In the genomic region with DNA sequence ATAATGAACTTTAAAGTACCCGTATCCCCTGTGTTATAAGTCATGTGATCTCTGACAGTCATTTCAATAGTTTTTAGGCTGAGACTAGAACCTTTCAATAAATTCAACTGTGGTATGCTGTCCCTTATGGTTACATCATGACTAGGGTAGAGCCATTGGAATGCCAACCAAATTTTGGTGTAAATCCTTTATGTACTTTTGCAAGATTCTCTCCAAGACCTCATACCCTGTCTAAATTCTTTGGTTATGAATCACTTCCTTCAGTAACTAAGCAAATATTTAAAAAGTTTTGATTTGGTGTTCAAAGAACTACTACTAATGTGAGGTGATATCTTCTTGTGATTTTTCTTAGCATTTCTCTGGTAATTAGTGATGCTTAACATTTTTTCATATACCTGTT, we compare ENCODE assay signal across 19 cellular contexts. TPM values are rescaled to one million over a fixed set of nuclear protein-coding genes. Genes with fewer than 3 reads are reported as not detected.
A peak's percentile ranks its signal among the peaks of the same experiment; 100 is the strongest.
DNase-seq lines count a peak whose midpoint lies in the region; ATAC-seq and TF ChIP-seq lines count a peak whose summit lies in the region.
"Had no signal": no experiment of that assay in that cellular context is flagged by ENCODE, and none has a peak within 500 bp of the region (broad histone marks: within the 10 kb centered on the region; RNA-seq: fewer than 3 reads in every experiment).

No MANE protein-coding gene starts in this region.

- H3K27me3 ChIP-seq in PC-3 (ENCODE audit: low read length): no peaks in the 10 kb centered on the region

- H3K9ac ChIP-seq in PC-3 (ENCODE audit: low read length): no peak overlapping the region

- H3K9me2 ChIP-seq in PC-3 (replicated peaks; ENCODE audit: low read length): no peaks in the 10 kb centered on the region

- intact Hi-C loops in PC-3 (cut with micrococcal nuclease): no loop called here

- peak; percentile 96 for ATAC-seq in PC-3
- ATAC-seq in HG02840 (IDR thresholded peaks at IDR 0.05; ENCODE audit: low FRiP score, unreplicated experiment): no peak
- ATAC-seq: activated naive CD8-positive, alpha-beta T cell treated with anti-CD3 and anti-CD28 coated beads, Interleukin-2, amount 50 U/mL, for 24 hours; effector memory CD8-positive, alpha-beta T cell; stimulated activated naive CD8-positive, alpha-beta T cell treated with anti-CD3 and anti-CD28 coated beads, Interleukin-15, Interleukin-2, amounts not matched to agents 100 U/mL and 50 U/mL, for 24 hours had no signal

- no peaks in the 10 kb centered on the region for H3K36me3 ChIP-seq in PC-3 (ENCODE audit: low read depth, low read length)
- H3K36me3 ChIP-seq: prostate gland had no signal

- H3K27ac ChIP-seq in PC-3 (ENCODE audit: low read length): 0 out of 2 replicates have a peak overlapping the region, but pooled peaks have one; percentile 8
- H3K27ac ChIP-seq: prostate gland had no signal

- H3K79me2 ChIP-seq in PC-3 (ENCODE audit: low read length): no peaks in the 10 kb centered on the region

- no peak for TF ChIP-seq CTCF in PC-3 (conservative IDR thresholded peaks at IDR 0.05; ENCODE audit: low read depth, low read length)

- H3K9me3 ChIP-seq in PC-3 (ENCODE audit: low read length): no peaks in the 10 kb centered on the region
- H3K9me3 ChIP-seq: prostate gland had no signal

- DNase-seq in COLO829 (ENCODE audit: low spot score) (peak; percentile 24), PC-3 (peak; percentile 91), dedifferentiated amniotic fluid mesenchymal stem cell (ENCODE audit: extremely low spot score) (peak; percentile 69), myocyte (ENCODE audit: low read depth) (peak; percentile 60), germinal center (ENCODE audit: low spot score) (no peak), NCI-H345 (lab: John Stamatoyannopoulos, UW) (no peak)
- no peak for DNase-seq in activated CD4-positive, alpha-beta T cell treated with anti-CD3 and anti-CD28 coated beads for 1 hour
- DNase-seq: activated B cell treated with CpG ODN at 0.5 μM for 24 hours; activated naive CD8-positive, alpha-beta T cell treated with anti-CD3 and anti-CD28 coated beads, Interleukin-2, amount 50 U/mL, for 24 hours; activated T-cell treated with anti-CD3 and anti-CD28 coated beads for 4 hours; CD4-positive, alpha-beta memory T cell; effector memory CD8-positive, alpha-beta T cell; midbrain; NCI-H1105; NCI-H774; stimulated activated naive CD8-positive, alpha-beta T cell treated with anti-CD3 and anti-CD28 coated beads, Interleukin-15, Interleukin-2, amounts not matched to agents 100 U/mL and 50 U/mL, for 24 hours had no signal

- BruUV-seq in PC-3 (replicated peaks; lab: Mats Ljungman, UMichigan): no TSS peak

- peak overlapping the region; percentile 21; the same call in 1 of the 2 replicates for H3K4me2 ChIP-seq in PC-3 (ENCODE audit: low read length)

- H2AFZ ChIP-seq in PC-3 (ENCODE audit: low read length): no peak overlapping the region

- POLR2A ChIA-PET in PC-3 (lab: Charles Lee; ENCODE audit: unreplicated experiment): no interaction called here

- CTCF ChIA-PET in PC-3 (lab: Charles Lee): no interaction called here

- no peaks in the 10 kb centered on the region for H4K20me1 ChIP-seq in PC-3 (ENCODE audit: low read length)

- no peaks in the 10 kb centered on the region for H3F3A ChIP-seq in PC-3 (ENCODE audit: low read length, unreplicated experiment)

- no peak overlapping the region for H3K4me3 ChIP-seq in PC-3 (ENCODE audit: low read length)
- H3K4me3 ChIP-seq: prostate gland had no signal

- H3K4me1 ChIP-seq in PC-3 (ENCODE audit: insufficient read depth, low read length): peaks cover 30% of the 10 kb centered on the region
- H3K4me1 ChIP-seq: prostate gland had no signal

RNA-seq across cellular contexts. Expression of a gene that starts 20.8 kb away (rescaled TPM):
- total RNA-seq in PC-3 (2014; rRNA removed): not detected in 2 replicates
- total RNA-seq in myocyte: 0.03 TPM in 1 of 2 replicates, not detected in the other
- not detected for polyA plus RNA-seq in myocyte (2012)
- total RNA-seq: activated B cell treated with CpG ODN at 0.5 μM for 24 hours; CD4-positive, alpha-beta memory T cell; prostate gland; SK-MEL-5 had no signal
- polyA plus RNA-seq: CD4-positive, alpha-beta memory T cell had no signal

RNA-seq across cellular contexts. Expression of a gene that starts 24.7 kb away (rescaled TPM):
- total RNA-seq in PC-3 (2014; rRNA removed) (not detected in 2 replicates), myocyte (not detected in 2 replicates)
- not detected for polyA plus RNA-seq in myocyte (2012)
- total RNA-seq: activated B cell treated with CpG ODN at 0.5 μM for 24 hours; CD4-positive, alpha-beta memory T cell; prostate gland; SK-MEL-5 had no signal
- polyA plus RNA-seq: CD4-positive, alpha-beta memory T cell had no signal

RNA-seq across cellular contexts. Expression of a gene that starts 44.3 kb away (rescaled TPM):
- not detected in 2 replicates for total RNA-seq in PC-3 (2014; rRNA removed)
- total RNA-seq in myocyte: not detected in 2 replicates
- polyA plus RNA-seq in myocyte (2012): 0.09 TPM
- total RNA-seq: activated B cell treated with CpG ODN at 0.5 μM for 24 hours; CD4-positive, alpha-beta memory T cell; prostate gland; SK-MEL-5 had no signal
- polyA plus RNA-seq: CD4-positive, alpha-beta memory T cell had no signal

Comparison
In these comparisons a context has a peak if more than half of its experiments do, and no peak if none do; other contexts are left out.
1. DNase-seq: peak in COLO829 (single experiment), PC-3 (single experiment), dedifferentiated amniotic fluid mesenchymal stem cell (single experiment) and myocyte (single experiment); none in germinal center (single experiment), NCI-H345 (single experiment) and activated CD4-positive, alpha-beta T cell treated with anti-CD3 and anti-CD28 coated beads for 1 hour (single experiment).